Comparison of ENCODE assay signal across 1 cellular context in genomic region chr4:98514930-98515809, GRCh38.
TF ChIP-seq lines count a peak whose summit lies in the region.

No MANE protein-coding gene starts in this region.

TF ChIP-seq in K562, 482 proteins besides CTCF, POLR2A, EP300 and RAD21 (continued from another document):
- TF ChIP-seq MYC (IDR thresholded peaks at IDR 0.05; ENCODE audit: low read depth, low read length) (peak; percentile 82), MYC (CRISPR knock-in tag; IDR thresholded peaks at IDR 0.05; ENCODE audit: borderline replicate concordance, low read depth) (no peak), PRMT5 (CRISPR knock-in tag; IDR thresholded peaks at IDR 0.05) (no peak), NCOR1 (IDR thresholded peaks at IDR 0.05) (peak; percentile 52), ATF1 (CRISPR knock-in tag; IDR thresholded peaks at IDR 0.05) (no peak), ATF1 (tag; IDR thresholded peaks at IDR 0.05) (0 out of 2 replicates have a peak, but pooled peaks have one; percentile 9), BHLHE40 (IDR thresholded peaks at IDR 0.05; ENCODE audit: low read length) (0 out of 2 replicates have a peak, but pooled peaks have one; percentile 21), L3MBTL2 (IDR thresholded peaks at IDR 0.05) (peak; percentile 78), NBN (IDR thresholded peaks at IDR 0.05; ENCODE audit: low read depth) (0 out of 2 replicates have a peak, but pooled peaks have one; percentile 34), MEIS2 (IDR thresholded peaks at IDR 0.05; ENCODE audit: partially characterized antibody) (peak; percentile 14), USF1 (CRISPR knock-in tag; IDR thresholded peaks at IDR 0.05) (peak; percentile 47; the same call in 1 of the 2 replicates), SREBF2 (CRISPR knock-in tag; IDR thresholded peaks at IDR 0.05) (no peak), NCOA6 (IDR thresholded peaks at IDR 0.05) (no peak), C11orf30 (IDR thresholded peaks at IDR 0.05; ENCODE audit: low read depth) (peak; percentile 13; the same call in 1 of the 2 replicates), MGA (IDR thresholded peaks at IDR 0.05) (peak; percentile 67), JUND (IDR thresholded peaks at IDR 0.05; ENCODE audit: borderline replicate concordance, low read depth, low read length) (peak; percentile 34; the same call in 1 of the 2 replicates), JUND (tag; IDR thresholded peaks at IDR 0.05; ENCODE audit: borderline replicate concordance, low read depth, low read length) (no peak; the same call in 2 of the 3 replicates), ATF7 (IDR thresholded peaks at IDR 0.05) (no peak), NFIX (CRISPR knock-in tag; IDR thresholded peaks at IDR 0.05; ENCODE audit: low read depth) (no peak), ZNF644 (tag; IDR thresholded peaks at IDR 0.05; ENCODE audit: low read depth) (no peak), ZNF589 (CRISPR knock-in tag; IDR thresholded peaks at IDR 0.05; ENCODE audit: low read depth) (peak; percentile 36; the same call in 1 of the 2 replicates), SMARCA4 (IDR thresholded peaks at IDR 0.05) (no peak), CREB3 (tag; conservative IDR thresholded peaks at IDR 0.05; ENCODE audit: low read depth) (no peak), ZNF134 (CRISPR knock-in tag; conservative IDR thresholded peaks at IDR 0.05) (peak; percentile 73), RBM14 (IDR thresholded peaks at IDR 0.05; ENCODE audit: borderline replicate concordance, insufficient read depth, low read depth, low read length) (no peak), ETV5 (CRISPR knock-in tag; IDR thresholded peaks at IDR 0.05; ENCODE audit: low read depth) (0 out of 2 replicates have a peak, but pooled peaks have one; percentile 39), CTBP1 (IDR thresholded peaks at IDR 0.05; ENCODE audit: borderline replicate concordance) (peak; percentile 77), GABPA (tag; conservative IDR thresholded peaks at IDR 0.05; ENCODE audit: low read depth) (peak; percentile 63)
